Comparison of ENCODE assay signal across 8 cellular contexts in the genomic region with DNA sequence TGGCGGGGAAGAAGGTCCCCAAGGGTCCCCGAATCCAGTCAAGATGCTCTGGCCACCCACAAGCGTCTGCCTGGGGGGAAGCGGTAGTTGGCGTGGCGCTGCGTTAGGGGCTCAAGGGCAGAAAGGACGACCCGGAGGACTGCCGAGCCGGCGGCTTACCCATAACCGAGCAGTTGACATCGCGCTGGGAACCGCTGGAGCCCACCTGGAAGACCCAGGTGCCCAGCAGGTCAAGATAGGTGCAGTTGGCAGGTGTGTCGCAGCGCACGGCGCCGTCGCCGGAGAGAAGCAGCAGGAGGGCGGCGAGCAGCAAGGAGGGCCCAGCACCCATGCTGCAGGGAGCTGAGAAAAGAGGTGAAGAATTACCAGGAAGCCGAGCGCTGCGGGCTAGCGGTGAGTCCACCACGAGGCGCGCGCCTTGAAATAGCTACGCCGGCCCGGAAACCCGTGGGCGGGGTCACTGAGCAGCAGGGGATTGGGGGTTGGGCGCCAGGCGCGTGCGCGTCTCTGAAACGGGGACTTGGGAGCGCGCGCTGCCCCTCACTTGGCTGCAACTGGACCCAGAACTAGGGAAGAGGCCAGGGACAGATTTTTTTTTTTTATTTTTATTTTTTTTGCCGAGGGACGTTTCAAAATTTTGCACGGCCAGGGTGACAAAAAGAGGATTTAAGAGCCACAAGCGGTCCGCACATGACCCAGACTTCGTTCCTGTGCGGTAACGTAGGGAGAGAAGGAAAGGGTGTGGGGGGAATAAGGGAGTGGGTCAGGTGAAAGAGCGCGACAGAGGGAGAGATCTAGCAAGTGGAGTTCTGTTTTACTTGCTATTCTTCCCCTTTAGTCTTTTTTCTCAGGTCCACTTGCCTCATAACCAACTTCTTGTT. TPM values are rescaled to one million over a fixed set of nuclear protein-coding genes. Genes with fewer than 3 reads are reported as not detected.
DNase-seq lines count a peak whose midpoint lies in the region; ATAC-seq and TF ChIP-seq lines count a peak whose summit lies in the region.

Gene CTSC, minus strand, starts transcription at position 395 of the 881 bp plus-strand sequence. Its CDS starts 64 bp downstream, at position 331.

- peaks cover 16% of the 10 kb centered on the region for H3K36me3 ChIP-seq in CD8-positive, alpha-beta T cell (ENCODE audit: insufficient read depth, low read length)
- H3K36me3 ChIP-seq in endodermal cell (ENCODE audit: control insufficient read depth, insufficient read depth, low read length) (peaks cover 23% of the 10 kb centered on the region), mesodermal cell (ENCODE audit: control insufficient read depth, insufficient read depth, low read length) (peaks cover 28% of the 10 kb centered on the region)

- peak; percentile 80 to 94 (median 90) for DNase-seq in CD8-positive, alpha-beta T cell
- DNase-seq in HK-2 (ENCODE audit: unreplicated experiment): peak; percentile 90
- DNase-seq in NOMO-1 treated with DMSO at 0.1 percent for 48 hours (lab: John Stamatoyannopoulos, UW; ENCODE audit: unreplicated experiment): peak; percentile 87
- DNase-seq in activated CD8-positive, alpha-beta memory T cell treated with anti-CD3 and anti-CD28 coated beads for 4 hours (ENCODE audit: low read depth in 2 of 2): peak; percentile 83
- peak; percentile 97 for DNase-seq in endodermal cell
- peak; percentile 83 for DNase-seq in stimulated activated CD8-positive, alpha-beta memory T cell treated with anti-CD3 and anti-CD28 coated beads, Interleukin-15, amount 100 ng/mL, for 4 hours (ENCODE audit: low read depth in 2 of 2)

- peak within 1 kb of the TSS; percentile 96 for H3K27ac Mint-ChIP-seq in CD8-positive, alpha-beta T cell
- peak within 1 kb of the TSS; percentile 98 for H3K27ac Mint-ChIP-seq in endodermal cell

- CTCF ChIA-PET in CD8-positive, alpha-beta T cell (lab: Charles Lee): interaction anchor here (0.9 kb wide), 1 partner anchor 11 kb away, joined by 3 read pairs; no protein-coding TSS in a partner anchor

- peak; percentile 86 for ATAC-seq in CD8-positive, alpha-beta T cell
- ATAC-seq in GM19463 (IDR thresholded peaks at IDR 0.05; ENCODE audit: unreplicated experiment): peak; percentile 82

- peaks cover 48% of the 10 kb centered on the region for H3K4me1 ChIP-seq in CD8-positive, alpha-beta T cell (ENCODE audit: insufficient read depth, low read length)
- H3K4me1 ChIP-seq in endodermal cell (ENCODE audit: control insufficient read depth, insufficient read depth, low read length) (peaks cover 3% of the 10 kb centered on the region), mesodermal cell (ENCODE audit: control insufficient read depth, insufficient read depth, low read length, poor library complexity, severe bottlenecking) (no peaks in the 10 kb centered on the region)

- peak within 1 kb of the TSS; percentile 80 for H3K27ac ChIP-seq in CD8-positive, alpha-beta T cell (ENCODE audit: low read depth, low read length)
- H3K27ac ChIP-seq in endodermal cell (ENCODE audit: low read depth, low read length) (peak within 1 kb of the TSS; percentile 61), mesodermal cell (ENCODE audit: low read depth, low read length, severe bottlenecking) (peak within 1 kb of the TSS; percentile 71)

- peaks cover 79% of the 10 kb centered on the region for H3K4me1 Mint-ChIP-seq in CD8-positive, alpha-beta T cell (ENCODE audit: low read depth)
- H3K4me1 Mint-ChIP-seq in endodermal cell: peaks cover 30% of the 10 kb centered on the region

- POLR2A ChIA-PET in CD8-positive, alpha-beta T cell (lab: Charles Lee): interaction anchor here (0.7 to 2.9 kb wide), 7 partner anchors 10 to 105 kb away, joined by 3 to 45 read pairs (median 3); no protein-coding TSS in a partner anchor

- no peaks in the 10 kb centered on the region for H3K27me3 ChIP-seq in CD8-positive, alpha-beta T cell (ENCODE audit: insufficient read depth, low read length)
- H3K27me3 ChIP-seq in endodermal cell (ENCODE audit: control insufficient read depth, insufficient read depth, low read length, poor library complexity, severe bottlenecking): no peaks in the 10 kb centered on the region

- H3K9ac ChIP-seq in endodermal cell (ENCODE audit: extremely low read depth, low read length, poor library complexity, severe bottlenecking): peak within 1 kb of the TSS; percentile 92

- H3K9me3 Mint-ChIP-seq in CD8-positive, alpha-beta T cell: no peaks in the 10 kb centered on the region
- H3K9me3 Mint-ChIP-seq in endodermal cell: no peaks in the 10 kb centered on the region

- H3K36me3 Mint-ChIP-seq in CD8-positive, alpha-beta T cell: peaks cover 33% of the 10 kb centered on the region
- H3K36me3 Mint-ChIP-seq in endodermal cell (ENCODE audit: low read depth): peaks cover 30% of the 10 kb centered on the region

- intact Hi-C loops in CD8-positive, alpha-beta T cell (cut with DNase I, micrococcal nuclease): loop anchor here (2.0 to 10.0 kb wide), 6 partner anchors 13 to 1887 kb away; partner anchors contain the start of genes TMEM135 (in 2 of the 2) and CHORDC1 (in 1 of the 2)

- H3K9me3 ChIP-seq in CD8-positive, alpha-beta T cell (ENCODE audit: low read length): no peaks in the 10 kb centered on the region
- H3K9me3 ChIP-seq in endodermal cell (ENCODE audit: control insufficient read depth, low read length) (no peaks in the 10 kb centered on the region), mesodermal cell (ENCODE audit: control insufficient read depth, low read length) (no peaks in the 10 kb centered on the region)

- H3K4me3 Mint-ChIP-seq in CD8-positive, alpha-beta T cell: peak within 1 kb of the TSS; percentile 100
- peak within 1 kb of the TSS; percentile 99 for H3K4me3 Mint-ChIP-seq in endodermal cell

- no peak for TF ChIP-seq CTCF in CD8-positive, alpha-beta T cell (IDR thresholded peaks at IDR 0.05)
- no peak for TF ChIP-seq CTCF in endodermal cell (conservative IDR thresholded peaks at IDR 0.05)

- peak within 1 kb of the TSS; percentile 97 for H3K4me3 ChIP-seq in CD8-positive, alpha-beta T cell (ENCODE audit: low read depth, low read length)
- H3K4me3 ChIP-seq in endodermal cell (ENCODE audit: low read length): peak within 1 kb of the TSS; percentile 95
- peak within 1 kb of the TSS; percentile 86 for H3K4me3 ChIP-seq in mesodermal cell (ENCODE audit: extremely low read depth, insufficient read depth, low read length, poor library complexity, severe bottlenecking)

- WGBS in endodermal cell (ENCODE audit: insufficient coverage in 1 of 2, insufficient read length in 1 of 2), 2 experiments: 0% methylated on average over 17 to 57 of the region's 57 CpGs
- WGBS in mesodermal cell (ENCODE audit: insufficient coverage in 2 of 2), 2 experiments: 0 to 1% methylated on average over 52 to 55 of the region's 57 CpGs

- no peaks in the 10 kb centered on the region for H3K27me3 Mint-ChIP-seq in CD8-positive, alpha-beta T cell (ENCODE audit: low read depth)
- H3K27me3 Mint-ChIP-seq in endodermal cell (ENCODE audit: insufficient read depth): no peaks in the 10 kb centered on the region

RNA-seq across cellular contexts. Expression of gene CTSC, which starts in this region (rescaled TPM):
- 10 to 100 TPM; 23.5 to 24.8 TPM for total RNA-seq in CD8-positive, alpha-beta T cell
- 100 to 1,000 TPM; 234 to 273 TPM for total RNA-seq in endodermal cell
- polyA plus RNA-seq in endodermal cell (2013, experiment 1 of 2): 116 TPM
- 98.1 TPM for polyA plus RNA-seq in endodermal cell (2013, experiment 2 of 2)
- polyA plus RNA-seq in mesodermal cell (2013, experiment 1 of 2): 201 TPM
- 194 TPM for polyA plus RNA-seq in mesodermal cell (2013, experiment 2 of 2)

Comparison
In these comparisons a context has a peak if more than half of its experiments do, and no peak if none do; other contexts are left out.
1. Peak in every context shown above with its lines: DNase-seq, ATAC-seq, H3K4me3 ChIP-seq and H3K27ac ChIP-seq.
2. RNA of gene CTSC (total RNA-seq): 234 to 273 TPM in endodermal cell; 23.5 to 24.8 TPM in CD8-positive, alpha-beta T cell; every median in the first group is over 4 times any median in the second.